In genomic region chr22:46876357-46876934, GRCh38 we compare ENCODE assay signal across 24 cellular contexts.
DNase-seq lines count a peak whose midpoint lies in the region; ATAC-seq and TF ChIP-seq lines count a peak whose summit lies in the region.
"Had no signal": no experiment of that assay in that cellular context is flagged by ENCODE, and none has a peak within 500 bp of the region (broad histone marks: within the 10 kb centered on the region; RNA-seq: fewer than 3 reads in every experiment).

No MANE protein-coding gene starts in this region.

- H3K36me3 Mint-ChIP-seq in activated naive CD4-positive, alpha-beta T cell treated with anti-CD3 and anti-CD28 coated beads, Interleukin-2, amount 50 U/mL, for 24 hours, result peaks cover 12% of the 10 kb centered on the region
- peaks cover 4% of the 10 kb centered on the region for H3K36me3 Mint-ChIP-seq in effector memory CD8-positive, alpha-beta T cell (ENCODE audit: insufficient read depth)
- peaks cover 27% of the 10 kb centered on the region for H3K36me3 Mint-ChIP-seq in stimulated activated effector memory CD8-positive, alpha-beta T cell treated with anti-CD3 and anti-CD28 coated beads, Interleukin-12 subunit alpha, Interleukin-12 subunit beta, amount 100 ng/mL, for 72 hours

- no peak for ATAC-seq in effector memory CD8-positive, alpha-beta T cell (replicated peaks)
- peak; percentile 33 for ATAC-seq in left lobe of liver
- no peak for ATAC-seq in stimulated activated effector memory CD8-positive, alpha-beta T cell treated with anti-CD3 and anti-CD28 coated beads, Interleukin-12 subunit alpha, Interleukin-12 subunit beta, amount 100 ng/mL, for 72 hours
- no peak for ATAC-seq in GM21825 (IDR thresholded peaks at IDR 0.05; ENCODE audit: unreplicated experiment)

- H3K27ac ChIP-seq in prostate gland, result no peak overlapping the region
- H3K27ac ChIP-seq: 22Rv1, C4-2B had no signal

- no peak overlapping the region for H3K4me3 Mint-ChIP-seq in activated naive CD4-positive, alpha-beta T cell treated with anti-CD3 and anti-CD28 coated beads, Interleukin-2, amount 50 U/mL, for 24 hours
- H3K4me3 Mint-ChIP-seq in effector memory CD8-positive, alpha-beta T cell, result no peak overlapping the region
- H3K4me3 Mint-ChIP-seq in stimulated activated effector memory CD8-positive, alpha-beta T cell treated with anti-CD3 and anti-CD28 coated beads, Interleukin-12 subunit alpha, Interleukin-12 subunit beta, amount 100 ng/mL, for 72 hours, result no peak overlapping the region
- H3K4me3 Mint-ChIP-seq: CD8-positive, alpha-beta memory T cell; H9; HFFc6 had no signal

- H3K27me3 ChIP-seq in prostate gland (replicated peaks; ENCODE audit: insufficient read depth), result no peaks in the 10 kb centered on the region

- H3K9me3 ChIP-seq in prostate gland, result no peaks in the 10 kb centered on the region

- no peaks in the 10 kb centered on the region for H3K4me1 ChIP-seq in prostate gland (replicated peaks)

- no peak for TF ChIP-seq CTCF in prostate gland (IDR thresholded peaks at IDR 0.05)

- peak overlapping the region; percentile 51 for H3K27ac Mint-ChIP-seq in activated naive CD4-positive, alpha-beta T cell treated with anti-CD3 and anti-CD28 coated beads, Interleukin-2, amount 50 U/mL, for 24 hours
- H3K27ac Mint-ChIP-seq in effector memory CD8-positive, alpha-beta T cell, result peak overlapping the region; percentile 46 to 93
- peak overlapping the region; percentile 80 for H3K27ac Mint-ChIP-seq in stimulated activated effector memory CD8-positive, alpha-beta T cell treated with anti-CD3 and anti-CD28 coated beads, Interleukin-12 subunit alpha, Interleukin-12 subunit beta, amount 100 ng/mL, for 72 hours
- H3K27ac Mint-ChIP-seq: HFFc6 had no signal

- H3K4me3 ChIP-seq in prostate gland, result no peak overlapping the region

- TF ChIP-seq POLR2A in prostate gland (IDR thresholded peaks at IDR 0.05), result no peak

- 91% methylated on average over 7 of the region's 7 CpGs for WGBS in prostate gland

- peaks cover 5% of the 10 kb centered on the region for H3K9me3 Mint-ChIP-seq in activated naive CD4-positive, alpha-beta T cell treated with anti-CD3 and anti-CD28 coated beads, Interleukin-2, amount 50 U/mL, for 24 hours
- H3K9me3 Mint-ChIP-seq in effector memory CD8-positive, alpha-beta T cell, result no peaks in the 10 kb centered on the region
- peaks cover 5% of the 10 kb centered on the region for H3K9me3 Mint-ChIP-seq in stimulated activated effector memory CD8-positive, alpha-beta T cell treated with anti-CD3 and anti-CD28 coated beads, Interleukin-12 subunit alpha, Interleukin-12 subunit beta, amount 100 ng/mL, for 72 hours

- intact Hi-C loops in prostate gland (cut with DNase I), result no loop called here

- H3K4me1 Mint-ChIP-seq in activated naive CD4-positive, alpha-beta T cell treated with anti-CD3 and anti-CD28 coated beads, Interleukin-2, amount 50 U/mL, for 24 hours, result peaks cover 53% of the 10 kb centered on the region
- peaks cover 31 to 56% of the 10 kb centered on the region in 2 donors for H3K4me1 Mint-ChIP-seq in effector memory CD8-positive, alpha-beta T cell (ENCODE audit: low read depth in 2 of 2)
- H3K4me1 Mint-ChIP-seq in stimulated activated effector memory CD8-positive, alpha-beta T cell treated with anti-CD3 and anti-CD28 coated beads, Interleukin-12 subunit alpha, Interleukin-12 subunit beta, amount 100 ng/mL, for 72 hours, result peaks cover 42% of the 10 kb centered on the region

- no peaks in the 10 kb centered on the region for H3K36me3 ChIP-seq in prostate gland

- no peaks in the 10 kb centered on the region for H3K27me3 Mint-ChIP-seq in activated naive CD4-positive, alpha-beta T cell treated with anti-CD3 and anti-CD28 coated beads, Interleukin-2, amount 50 U/mL, for 24 hours
- H3K27me3 Mint-ChIP-seq in effector memory CD8-positive, alpha-beta T cell, result no peaks in the 10 kb centered on the region
- H3K27me3 Mint-ChIP-seq: CD8-positive, alpha-beta memory T cell had no signal

- DNase-seq in activated naive CD4-positive, alpha-beta T cell (lab: John Stamatoyannopoulos, UW), result no peak
- no peak for DNase-seq in effector memory CD8-positive, alpha-beta T cell
- DNase-seq in left lobe of liver (ENCODE audit: low spot score), result no peak
- no peak for DNase-seq in stimulated activated effector memory CD8-positive, alpha-beta T cell treated with anti-CD3 and anti-CD28 coated beads, Interleukin-12 subunit alpha, Interleukin-12 subunit beta, amount 100 ng/mL, for 72 hours (ENCODE audit: low spot score in 2 of 2)
- no peak for DNase-seq in prostate gland (ENCODE audit: low spot score)
- no peak for DNase-seq in iPS-NIHi11 (ENCODE audit: low spot score)
- DNase-seq: AML-193; CD8-positive, alpha-beta memory T cell; GF-D8; H9; HFFc6; KBM-7; MM.1S; NCI-H1092; NCI-H1436; NCI-H187 treated with DMSO at 0.1 percent for 48 hours; NCI-H2107; NCI-H446 treated with DMSO at 0.1 percent for 48 hours; NCI-H526 treated with DMSO at 0.1 percent for 48 hours; OCI-M1 had no signal
